ENCODE assay signal across 8 cellular contexts in genomic region chr2:25215948-25216679, GRCh38. TPM values are rescaled to one million over a fixed set of nuclear protein-coding genes. Genes with fewer than 3 reads are reported as not detected.
DNase-seq lines count a peak whose midpoint lies in the region; ATAC-seq and TF ChIP-seq lines count a peak whose summit lies in the region.

No MANE protein-coding gene starts in this region.

- no peaks in the 10 kb centered on the region for H3K9me3 Mint-ChIP-seq in WTC11

- H3K36me3 Mint-ChIP-seq in WTC11: no peaks in the 10 kb centered on the region

- TF ChIP-seq CTCF in GM12875 (IDR thresholded peaks at IDR 0.05; ENCODE audit: borderline replicate concordance, insufficient read depth, low read depth, low read length) (no peak), WTC11 (IDR thresholded peaks at IDR 0.05) (no peak)

- POLR2A ChIA-PET in WTC11 (lab: Charles Lee): interaction anchor here (0.6 to 1.7 kb wide), 4 partner anchors 13 to 273 kb away, joined by 3 to 8 read pairs (median 3); no protein-coding TSS in a partner anchor

- CTCF ChIA-PET in WTC11 (lab: Charles Lee): interaction anchor here (0.8 to 1.6 kb wide), 8 partner anchors 12 to 388 kb away, joined by 3 to 8 read pairs (median 3); no protein-coding TSS in a partner anchor

- peak overlapping the region; percentile 47 for H3K4me3 ChIP-seq in GM12875 (ENCODE audit: low read depth, low read length)

- H3K27me3 Mint-ChIP-seq in WTC11 (ENCODE audit: low read depth): no peaks in the 10 kb centered on the region

- ATAC-seq in HG02870 (IDR thresholded peaks at IDR 0.05; ENCODE audit: unreplicated experiment): peak; percentile 54
- peak; percentile 87 for ATAC-seq in WTC11

- H3K27ac Mint-ChIP-seq in WTC11: peak overlapping the region; percentile 90

- H3K4me3 Mint-ChIP-seq in WTC11: peak overlapping the region; percentile 82

- DNase-seq in WTC11 (ENCODE audit: low spot score) (peak; percentile 90), left kidney (ENCODE audit: low read depth, low spot score) (peak; percentile 91), hepatic stellate cell (ENCODE audit: low spot score) (no peak), NCI-H748 treated with DMSO at 0.1 percent for 48 hours (lab: John Stamatoyannopoulos, UW) (no peak)
- DNase-seq in central memory CD4-positive, alpha-beta T cell: peak; percentile 82
- DNase-seq in stimulated activated CD4-positive, alpha-beta T cell treated with anti-CD3 and anti-CD28 coated beads, Interleukin-4, amount 100 ng/mL, for 24 hours: peak; percentile 81

- H3K4me1 Mint-ChIP-seq in WTC11: peaks cover 7% of the 10 kb centered on the region; the same call in 1 of the 2 replicates

TF ChIP-seq in WTC11, 78 proteins besides CTCF, POLR2A, EP300 and RAD21:
- TF ChIP-seq, protein P1, sequence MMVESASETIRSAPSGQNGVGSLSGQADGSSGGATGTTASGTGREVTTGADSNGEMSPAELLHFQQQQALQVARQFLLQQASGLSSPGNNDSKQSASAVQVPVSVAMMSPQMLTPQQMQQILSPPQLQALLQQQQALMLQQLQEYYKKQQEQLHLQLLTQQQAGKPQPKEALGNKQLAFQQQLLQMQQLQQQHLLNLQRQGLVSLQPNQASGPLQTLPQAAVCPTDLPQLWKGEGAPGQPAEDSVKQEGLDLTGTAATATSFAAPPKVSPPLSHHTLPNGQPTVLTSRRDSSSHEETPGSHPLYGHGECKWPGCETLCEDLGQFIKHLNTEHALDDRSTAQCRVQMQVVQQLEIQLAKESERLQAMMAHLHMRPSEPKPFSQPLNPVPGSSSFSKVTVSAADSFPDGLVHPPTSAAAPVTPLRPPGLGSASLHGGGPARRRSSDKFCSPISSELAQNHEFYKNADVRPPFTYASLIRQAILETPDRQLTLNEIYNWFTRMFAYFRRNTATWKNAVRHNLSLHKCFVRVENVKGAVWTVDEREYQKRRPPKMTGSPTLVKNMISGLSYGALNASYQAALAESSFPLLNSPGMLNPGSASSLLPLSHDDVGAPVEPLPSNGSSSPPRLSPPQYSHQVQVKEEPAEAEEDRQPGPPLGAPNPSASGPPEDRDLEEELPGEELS (CRISPR knock-in tag; IDR thresholded peaks at IDR 0.05): peak; percentile 83
- TF ChIP-seq, protein P2, sequence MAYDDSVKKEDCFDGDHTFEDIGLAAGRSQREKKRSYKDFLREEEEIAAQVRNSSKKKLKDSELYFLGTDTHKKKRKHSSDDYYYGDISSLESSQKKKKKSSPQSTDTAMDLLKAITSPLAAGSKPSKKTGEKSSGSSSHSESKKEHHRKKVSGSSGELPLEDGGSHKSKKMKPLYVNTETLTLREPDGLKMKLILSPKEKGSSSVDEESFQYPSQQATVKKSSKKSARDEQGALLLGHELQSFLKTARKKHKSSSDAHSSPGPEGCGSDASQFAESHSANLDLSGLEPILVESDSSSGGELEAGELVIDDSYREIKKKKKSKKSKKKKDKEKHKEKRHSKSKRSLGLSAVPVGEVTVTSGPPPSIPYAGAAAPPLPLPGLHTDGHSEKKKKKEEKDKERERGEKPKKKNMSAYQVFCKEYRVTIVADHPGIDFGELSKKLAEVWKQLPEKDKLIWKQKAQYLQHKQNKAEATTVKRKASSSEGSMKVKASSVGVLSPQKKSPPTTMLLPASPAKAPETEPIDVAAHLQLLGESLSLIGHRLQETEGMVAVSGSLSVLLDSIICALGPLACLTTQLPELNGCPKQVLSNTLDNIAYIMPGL (CRISPR knock-in tag; IDR thresholded peaks at IDR 0.05): peak; percentile 90; the same call in 1 of the 2 replicates
- TF ChIP-seq TEAD1 (CRISPR knock-in tag; IDR thresholded peaks at IDR 0.05) (peak; percentile 70; the same call in 1 of the 2 replicates), SP1 (CRISPR knock-in tag; conservative IDR thresholded peaks at IDR 0.05) (peak; percentile 92), MAX (CRISPR knock-in tag; IDR thresholded peaks at IDR 0.05) (peak; percentile 44; the same call in 1 of the 2 replicates), NFE2L1 (CRISPR knock-in tag; IDR thresholded peaks at IDR 0.05) (no peak), CBFB (CRISPR knock-in tag; IDR thresholded peaks at IDR 0.05; ENCODE audit: low read depth) (peak; percentile 90), FOXK1 (CRISPR knock-in tag; IDR thresholded peaks at IDR 0.05) (peak; percentile 78; the same call in 1 of the 2 replicates), ZBTB21 (CRISPR knock-in tag; IDR thresholded peaks at IDR 0.05; ENCODE audit: borderline replicate concordance) (peak; percentile 67; the same call in 1 of the 2 replicates), TP53 (CRISPR knock-in tag; IDR thresholded peaks at IDR 0.05) (0 out of 2 replicates have a peak, but pooled peaks have one; percentile 27), ETV6 (CRISPR knock-in tag; IDR thresholded peaks at IDR 0.05) (peak; percentile 95), ZNF263 (CRISPR knock-in tag; IDR thresholded peaks at IDR 0.05; ENCODE audit: low read depth) (no peak), NFATC4 (CRISPR knock-in tag; IDR thresholded peaks at IDR 0.05) (no peak), CDX4 (CRISPR knock-in tag; IDR thresholded peaks at IDR 0.05; ENCODE audit: borderline replicate concordance) (no peak), ZNF232 (CRISPR knock-in tag; IDR thresholded peaks at IDR 0.05) (peak; percentile 73; the same call in 1 of the 2 replicates), IRF2 (CRISPR knock-in tag; IDR thresholded peaks at IDR 0.05; ENCODE audit: borderline replicate concordance, low read depth) (no peak), ZNF423 (CRISPR knock-in tag; IDR thresholded peaks at IDR 0.05) (peak; percentile 80), ZNF317 (CRISPR knock-in tag; IDR thresholded peaks at IDR 0.05; ENCODE audit: borderline replicate concordance, low read depth) (no peak), GTF2I (CRISPR knock-in tag; conservative IDR thresholded peaks at IDR 0.05) (0 out of 2 replicates have a peak, but pooled peaks have one; percentile 38), FOXP1 (CRISPR knock-in tag; IDR thresholded peaks at IDR 0.05; ENCODE audit: borderline replicate concordance) (peak; percentile 69; the same call in 1 of the 2 replicates), E2F5 (CRISPR knock-in tag; IDR thresholded peaks at IDR 0.05) (peak; percentile 87)
- TF ChIP-seq, protein P3, sequence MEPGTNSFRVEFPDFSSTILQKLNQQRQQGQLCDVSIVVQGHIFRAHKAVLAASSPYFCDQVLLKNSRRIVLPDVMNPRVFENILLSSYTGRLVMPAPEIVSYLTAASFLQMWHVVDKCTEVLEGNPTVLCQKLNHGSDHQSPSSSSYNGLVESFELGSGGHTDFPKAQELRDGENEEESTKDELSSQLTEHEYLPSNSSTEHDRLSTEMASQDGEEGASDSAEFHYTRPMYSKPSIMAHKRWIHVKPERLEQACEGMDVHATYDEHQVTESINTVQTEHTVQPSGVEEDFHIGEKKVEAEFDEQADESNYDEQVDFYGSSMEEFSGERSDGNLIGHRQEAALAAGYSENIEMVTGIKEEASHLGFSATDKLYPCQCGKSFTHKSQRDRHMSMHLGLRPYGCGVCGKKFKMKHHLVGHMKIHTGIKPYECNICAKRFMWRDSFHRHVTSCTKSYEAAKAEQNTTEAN (CRISPR knock-in tag; IDR thresholded peaks at IDR 0.05): 0 out of 2 replicates have a peak, but pooled peaks have one; percentile 41
- TF ChIP-seq, protein P4, sequence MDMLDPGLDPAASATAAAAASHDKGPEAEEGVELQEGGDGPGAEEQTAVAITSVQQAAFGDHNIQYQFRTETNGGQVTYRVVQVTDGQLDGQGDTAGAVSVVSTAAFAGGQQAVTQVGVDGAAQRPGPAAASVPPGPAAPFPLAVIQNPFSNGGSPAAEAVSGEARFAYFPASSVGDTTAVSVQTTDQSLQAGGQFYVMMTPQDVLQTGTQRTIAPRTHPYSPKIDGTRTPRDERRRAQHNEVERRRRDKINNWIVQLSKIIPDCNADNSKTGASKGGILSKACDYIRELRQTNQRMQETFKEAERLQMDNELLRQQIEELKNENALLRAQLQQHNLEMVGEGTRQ (CRISPR knock-in tag; IDR thresholded peaks at IDR 0.05): peak; percentile 53
- TF ChIP-seq, protein P5, sequence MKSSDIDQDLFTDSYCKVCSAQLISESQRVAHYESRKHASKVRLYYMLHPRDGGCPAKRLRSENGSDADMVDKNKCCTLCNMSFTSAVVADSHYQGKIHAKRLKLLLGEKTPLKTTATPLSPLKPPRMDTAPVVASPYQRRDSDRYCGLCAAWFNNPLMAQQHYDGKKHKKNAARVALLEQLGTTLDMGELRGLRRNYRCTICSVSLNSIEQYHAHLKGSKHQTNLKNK (CRISPR knock-in tag; IDR thresholded peaks at IDR 0.05): no peak

RNA-seq across cellular contexts. Expression of gene POMC, which starts 47.7 kb away (rescaled TPM):
- total RNA-seq in WTC11 (2021): 3.2 to 4.4 TPM (median 3.7 TPM) in 3 replicates

Comparison
In these comparisons a context has a peak if more than half of its experiments do, and no peak if none do; other contexts are left out.
1. DNase-seq: peak in WTC11 (single experiment), central memory CD4-positive, alpha-beta T cell (single experiment), left kidney (single experiment) and stimulated activated CD4-positive, alpha-beta T cell treated with anti-CD3 and anti-CD28 coated beads, Interleukin-4, amount 100 ng/mL, for 24 hours (single experiment); none in hepatic stellate cell (single experiment) and NCI-H748 treated with DMSO at 0.1 percent for 48 hours (single experiment).